In genomic region chr2:114537777-114538176, GRCh38 we compare ENCODE assay signal across 25 cellular contexts.
"Had no signal": no experiment of that assay in that cellular context is flagged by ENCODE, and none has a peak within 500 bp of the region (broad histone marks: within the 10 kb centered on the region; RNA-seq: fewer than 3 reads in every experiment).

No MANE protein-coding gene starts in this region.

- ATAC-seq: naive thymus-derived CD4-positive, alpha-beta T cell; natural killer cell; pancreas; psoas muscle; right lobe of liver; stimulated activated memory B cell treated with anti-CD40 and anti-IgM and Interleukin-4, amounts not matched to agents 10 μg/mL and 1 μg/mL and 100 μg/mL, for 72 hours; stimulated activated naive CD8-positive, alpha-beta T cell treated with anti-CD3 and anti-CD28 coated beads, Interleukin-15, amount 100 ng/mL, for 72 hours; stimulated activated naive CD8-positive, alpha-beta T cell treated with anti-CD3 and anti-CD28 coated beads, Interleukin-15, Interleukin-2, amounts not matched to agents 100 U/mL and 50 U/mL, for 24 hours; upper lobe of right lung had no signal

- H3K4me1 Mint-ChIP-seq: naive thymus-derived CD4-positive, alpha-beta T cell; natural killer cell; stimulated activated naive CD8-positive, alpha-beta T cell treated with anti-CD3 and anti-CD28 coated beads, Interleukin-15, amount 100 ng/mL, for 72 hours had no signal

- H3K4me3 Mint-ChIP-seq: naive thymus-derived CD4-positive, alpha-beta T cell; natural killer cell; nephron; neural progenitor cell; stimulated activated memory B cell treated with anti-CD40 and anti-IgM and Interleukin-4, amounts not matched to agents 10 μg/mL and 1 μg/mL and 100 μg/mL, for 72 hours; stimulated activated naive CD8-positive, alpha-beta T cell treated with anti-CD3 and anti-CD28 coated beads, Interleukin-15, amount 100 ng/mL, for 72 hours; type B pancreatic cell had no signal

- H3K27ac ChIP-seq: neural progenitor cell, pancreas, psoas muscle, right lobe of liver, skin epidermis, spleen, suprapubic skin, tibial artery, transverse colon, upper lobe of right lung, uterus had no signal

- DNase-seq: naive thymus-derived CD4-positive, alpha-beta T cell; natural killer cell; pancreas; psoas muscle; right cardiac atrium; right lobe of liver; spleen; stimulated activated CD4-positive, alpha-beta T cell treated with anti-CD3 and anti-CD28 coated beads, Interleukin-12 subunit alpha, Interleukin-12 subunit beta, amount 100 ng/mL, for 4 hours; stimulated activated CD4-positive, alpha-beta T cell treated with anti-CD3 and anti-CD28 coated beads, Interleukin-1b, Interleukin-23, amount 100 ng/mL, for 48 hours; stimulated activated CD4-positive, alpha-beta T cell treated with anti-CD3 and anti-CD28 coated beads, Interleukin-4, amount 100 ng/mL, for 1 hour; stimulated activated CD4-positive, alpha-beta T cell treated with anti-CD3 and anti-CD28 coated beads, Interleukin-4, amount 100 ng/mL, for 4 hours; stimulated activated CD8-positive, alpha-beta memory T cell treated with anti-CD3 and anti-CD28 coated beads, Interleukin-4, amount 100 ng/mL, for 48 hours; stimulated activated naive CD4-positive, alpha-beta T cell; stimulated activated naive CD8-positive, alpha-beta T cell treated with anti-CD3 and anti-CD28 coated beads, Interleukin-15, amount 100 ng/mL, for 72 hours; stimulated activated naive CD8-positive, alpha-beta T cell treated with anti-CD3 and anti-CD28 coated beads, Interleukin-15, Interleukin-2, amounts not matched to agents 100 U/mL and 50 U/mL, for 24 hours; tibial artery; transverse colon; upper lobe of right lung; uterus had no signal

- H3K27ac Mint-ChIP-seq: naive thymus-derived CD4-positive, alpha-beta T cell; natural killer cell; nephron; neural progenitor cell; stimulated activated memory B cell treated with anti-CD40 and anti-IgM and Interleukin-4, amounts not matched to agents 10 μg/mL and 1 μg/mL and 100 μg/mL, for 72 hours; stimulated activated naive CD8-positive, alpha-beta T cell treated with anti-CD3 and anti-CD28 coated beads, Interleukin-15, amount 100 ng/mL, for 72 hours; type B pancreatic cell had no signal

- H3K9me3 Mint-ChIP-seq: naive thymus-derived CD4-positive, alpha-beta T cell; nephron; neural progenitor cell; stimulated activated memory B cell treated with anti-CD40 and anti-IgM and Interleukin-4, amounts not matched to agents 10 μg/mL and 1 μg/mL and 100 μg/mL, for 72 hours; stimulated activated naive CD8-positive, alpha-beta T cell treated with anti-CD3 and anti-CD28 coated beads, Interleukin-15, amount 100 ng/mL, for 72 hours; type B pancreatic cell had no signal

- H3K36me3 Mint-ChIP-seq: naive thymus-derived CD4-positive, alpha-beta T cell; natural killer cell; neural progenitor cell; stimulated activated memory B cell treated with anti-CD40 and anti-IgM and Interleukin-4, amounts not matched to agents 10 μg/mL and 1 μg/mL and 100 μg/mL, for 72 hours; type B pancreatic cell had no signal
